ENCODE assay signal across 20 cellular contexts in the genomic region with DNA sequence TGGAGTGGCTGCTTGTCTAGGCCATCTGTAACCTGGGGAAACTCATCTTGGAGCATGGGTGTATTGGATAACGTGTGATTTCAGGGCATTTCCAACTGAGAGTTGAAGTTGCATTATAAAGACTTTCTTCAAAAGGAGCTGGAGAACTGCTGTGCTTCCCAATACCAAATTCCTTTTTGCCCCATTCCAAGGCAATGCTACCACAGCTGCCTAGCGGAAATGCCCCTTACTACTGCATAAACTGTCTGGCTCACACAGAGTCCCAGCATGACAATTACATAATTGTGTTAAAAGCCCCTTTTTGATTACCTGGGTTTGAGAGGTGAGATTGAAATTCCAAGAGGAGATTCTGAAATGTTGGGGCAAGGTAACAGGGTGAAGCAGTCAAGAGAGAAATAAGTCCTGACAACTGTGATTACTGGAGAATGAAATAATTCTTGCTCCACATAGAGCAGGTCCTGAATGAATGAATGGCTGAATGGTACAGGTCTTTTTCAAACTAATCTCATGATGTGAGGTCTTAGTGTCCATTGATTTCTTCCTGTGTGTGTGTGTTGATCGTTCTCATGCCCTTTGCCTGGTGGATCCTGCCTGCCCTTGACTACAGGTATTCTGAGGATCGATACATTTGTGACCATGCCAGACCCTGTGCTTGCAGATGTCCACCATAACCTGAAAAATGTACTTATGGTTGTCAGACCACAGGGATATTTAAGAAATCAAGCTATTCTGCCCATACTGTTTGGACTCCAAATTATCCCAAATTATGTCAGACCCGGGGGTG.
"Had no signal": no experiment of that assay in that cellular context is flagged by ENCODE, and none has a peak within 500 bp of the region (broad histone marks: within the 10 kb centered on the region; RNA-seq: fewer than 3 reads in every experiment).

No MANE protein-coding gene starts in this region.

- H3K27ac Mint-ChIP-seq: naive thymus-derived CD8-positive, alpha-beta T cell; progenitor cell of endocrine pancreas; stimulated activated effector memory CD8-positive, alpha-beta T cell treated with anti-CD3 and anti-CD28 coated beads, Interleukin-12 subunit alpha, Interleukin-12 subunit beta, amount 100 ng/mL, for 72 hours; type B pancreatic cell had no signal

- H3K4me1 Mint-ChIP-seq: stimulated activated effector memory CD8-positive, alpha-beta T cell treated with anti-CD3 and anti-CD28 coated beads, Interleukin-12 subunit alpha, Interleukin-12 subunit beta, amount 100 ng/mL, for 72 hours had no signal

- H3K36me3 Mint-ChIP-seq: naive thymus-derived CD8-positive, alpha-beta T cell; stimulated activated effector memory CD8-positive, alpha-beta T cell treated with anti-CD3 and anti-CD28 coated beads, Interleukin-12 subunit alpha, Interleukin-12 subunit beta, amount 100 ng/mL, for 72 hours; type B pancreatic cell had no signal

- H3K4me3 ChIP-seq: colonic mucosa, hepatocyte, mucosa of descending colon, pancreas, smooth muscle cell, suprapubic skin, thyroid gland, uterus had no signal

- H3K27me3 ChIP-seq: colonic mucosa, hepatocyte, pancreas, suprapubic skin, thyroid gland, uterus had no signal

- H3K4me3 Mint-ChIP-seq: naive thymus-derived CD8-positive, alpha-beta T cell; stimulated activated effector memory CD8-positive, alpha-beta T cell treated with anti-CD3 and anti-CD28 coated beads, Interleukin-12 subunit alpha, Interleukin-12 subunit beta, amount 100 ng/mL, for 72 hours; type B pancreatic cell had no signal

- H3K4me2 ChIP-seq: hepatocyte, smooth muscle cell had no signal

- H3K9me3 ChIP-seq: colonic mucosa, mucosa of descending colon, pancreas, suprapubic skin, thyroid gland, uterus had no signal

- DNase-seq: colonic mucosa; dermis blood vessel endothelial cell; foreskin melanocyte; kidney glomerular epithelial cell; mucosa of descending colon; naive thymus-derived CD8-positive, alpha-beta T cell; occipital lobe; pancreas; right cardiac atrium; stimulated activated CD4-positive, alpha-beta T cell treated with anti-CD3 and anti-CD28 coated beads, Interleukin-4, amount 100 ng/mL, for 1 hour; stimulated activated CD8-positive, alpha-beta memory T cell treated with anti-CD3 and anti-CD28 coated beads, Interleukin-4, amount 100 ng/mL, for 48 hours; stimulated activated naive CD8-positive, alpha-beta T cell treated with anti-CD3 and anti-CD28 coated beads, Interleukin-15, Interleukin-2, amounts not matched to agents 100 U/mL and 50 U/mL, for 24 hours; thyroid gland; uterus had no signal

- H2AFZ ChIP-seq: hepatocyte had no signal

- H3K36me3 ChIP-seq: colonic mucosa, pancreas, suprapubic skin, thyroid gland, uterus had no signal

- H3K4me1 ChIP-seq: colonic mucosa, pancreas, suprapubic skin, uterus had no signal

- H3K27ac ChIP-seq: colonic mucosa, hepatocyte, pancreas, suprapubic skin, thyroid gland, uterus had no signal

- H3K79me2 ChIP-seq: hepatocyte had no signal

- ATAC-seq: mucosa of descending colon; naive thymus-derived CD8-positive, alpha-beta T cell; pancreas; right cardiac atrium; stimulated activated effector memory CD8-positive, alpha-beta T cell treated with anti-CD3 and anti-CD28 coated beads, Interleukin-12 subunit alpha, Interleukin-12 subunit beta, amount 100 ng/mL, for 72 hours; stimulated activated naive CD8-positive, alpha-beta T cell treated with anti-CD3 and anti-CD28 coated beads, Interleukin-15, Interleukin-2, amounts not matched to agents 100 U/mL and 50 U/mL, for 24 hours had no signal

- H3K9me3 Mint-ChIP-seq: stimulated activated effector memory CD8-positive, alpha-beta T cell treated with anti-CD3 and anti-CD28 coated beads, Interleukin-12 subunit alpha, Interleukin-12 subunit beta, amount 100 ng/mL, for 72 hours; type B pancreatic cell had no signal
